ENCODE assay signal across 6 cellular contexts in genomic region chr19:799076-799881, GRCh38. TPM values are rescaled to one million over a fixed set of nuclear protein-coding genes. Genes with fewer than 3 reads are reported as not detected.
DNase-seq lines count a peak whose midpoint lies in the region; ATAC-seq lines count a peak whose summit lies in the region.

No MANE protein-coding gene starts in this region.

- H3K9me3 ChIP-seq in BLaER1 (no peaks in the 10 kb centered on the region), endocrine pancreas (ENCODE audit: control insufficient read depth, low read length) (no peaks in the 10 kb centered on the region), skeletal muscle satellite cell (replicated peaks; ENCODE audit: low read length) (no peaks in the 10 kb centered on the region)

- H4K20me1 ChIP-seq in BLaER1 = peaks cover 66% of the 10 kb centered on the region

- peak overlapping the region; percentile 98 for H3K27ac ChIP-seq in BLaER1

- H3K4me3 ChIP-seq in BLaER1 (peak overlapping the region; percentile 92), endocrine pancreas (ENCODE audit: control insufficient read depth, insufficient read depth, low read length) (peak overlapping the region; percentile 6), skeletal muscle satellite cell (ENCODE audit: low read length) (peak overlapping the region; percentile 85)

- peak; percentile 39 for DNase-seq in NCI-H1694 (lab: John Stamatoyannopoulos, UW)
- DNase-seq in effector CD8-positive, alpha-beta T cell (lab: John Stamatoyannopoulos, UW) = no peak

- no peak for ATAC-seq in GM18517 (IDR thresholded peaks at IDR 0.05; ENCODE audit: unreplicated experiment)

- H3K4me1 ChIP-seq in BLaER1 = peaks cover 38% of the 10 kb centered on the region
- H3K4me1 ChIP-seq in endocrine pancreas (ENCODE audit: control insufficient read depth, insufficient read depth, low read length) = no peaks in the 10 kb centered on the region
- H3K4me1 ChIP-seq in skeletal muscle satellite cell (ENCODE audit: control insufficient read depth, insufficient read depth, low read length) = peaks cover 53% of the 10 kb centered on the region

- H3K9ac ChIP-seq in BLaER1 (peak overlapping the region; percentile 94), endocrine pancreas (ENCODE audit: control insufficient read depth, insufficient read depth, low read length) (peak overlapping the region; percentile 38), skeletal muscle satellite cell (ENCODE audit: low read depth, low read length) (peak overlapping the region; percentile 93)

- H3K27me3 ChIP-seq in BLaER1 = no peaks in the 10 kb centered on the region
- H3K27me3 ChIP-seq in endocrine pancreas (ENCODE audit: control insufficient read depth, insufficient read depth, low read length) = no peaks in the 10 kb centered on the region
- no peaks in the 10 kb centered on the region for H3K27me3 ChIP-seq in skeletal muscle satellite cell (ENCODE audit: control insufficient read depth, insufficient read depth, low read length)

- peaks cover 62% of the 10 kb centered on the region for H3K36me3 ChIP-seq in BLaER1
- H3K36me3 ChIP-seq in endocrine pancreas (ENCODE audit: control insufficient read depth, insufficient read depth, low read length) = no peaks in the 10 kb centered on the region
- peaks cover 60% of the 10 kb centered on the region for H3K36me3 ChIP-seq in skeletal muscle satellite cell (ENCODE audit: insufficient read depth, low read length)

- H3K4me2 ChIP-seq in BLaER1 (peak overlapping the region; percentile 100), skeletal muscle satellite cell (ENCODE audit: low read length) (peak overlapping the region; percentile 100)

RNA-seq across cellular contexts. Expression of gene PTBP1, which starts 2.0 kb away (rescaled TPM):
- 113 and 162 TPM in 2 replicates for total RNA-seq in skeletal muscle satellite cell (2012; rRNA removed)

RNA-seq across cellular contexts. Expression of gene PLPPR3, which starts 22.5 kb away (rescaled TPM):
- total RNA-seq in skeletal muscle satellite cell (2012; rRNA removed) = not detected in 2 replicates

RNA-seq across cellular contexts. Expression of gene AZU1, which starts 28.4 kb away (rescaled TPM):
- total RNA-seq in skeletal muscle satellite cell (2012; rRNA removed) = not detected in 2 replicates

RNA-seq across cellular contexts. Expression of gene PRTN3, which starts 41.5 kb away (rescaled TPM):
- total RNA-seq in skeletal muscle satellite cell (2012; rRNA removed) = not detected in 2 replicates

RNA-seq across cellular contexts. Expression of gene MISP, which starts 48.4 kb away (rescaled TPM):
- 0.22 and 0.25 TPM in 2 replicates for total RNA-seq in skeletal muscle satellite cell (2012; rRNA removed)

Comparison
In these comparisons a context has a peak if more than half of its experiments do, and no peak if none do; other contexts are left out.
1. H3K4me3 ChIP-seq: peak in every context shown above with its lines; median percentile 92 in BLaER1; 85 in skeletal muscle satellite cell; 6 in endocrine pancreas.
2. H3K9ac ChIP-seq: peak in every context shown above with its lines; median percentile 94 in BLaER1; 93 in skeletal muscle satellite cell; 38 in endocrine pancreas.